27 cellular contexts compared by ENCODE assay signal in genomic region chr17:45011767-45012166, GRCh38. TPM values are rescaled to one million over a fixed set of nuclear protein-coding genes. Genes with fewer than 3 reads are reported as not detected.
"Had no signal": no experiment of that assay in that cellular context is flagged by ENCODE, and none has a peak within 500 bp of the region (broad histone marks: within the 10 kb centered on the region; RNA-seq: fewer than 3 reads in every experiment).

No MANE protein-coding gene starts in this region.

- H3K27me3 ChIP-seq: colonic mucosa, esophagus squamous epithelium, gastrocnemius medialis, heart right ventricle had no signal

- H3K4me3 ChIP-seq: colonic mucosa, esophagus squamous epithelium, gastrocnemius medialis, heart right ventricle, left lung, lower lobe of right lung, mucosa of descending colon had no signal

- H3K27ac ChIP-seq: colonic mucosa, epithelial cell of prostate, esophagus squamous epithelium, gastrocnemius medialis, heart right ventricle, left lung, lower lobe of right lung had no signal

- ATAC-seq: effector memory CD8-positive, alpha-beta T cell; esophagus mucosa; gastrocnemius medialis; heart right ventricle; left lung; left ventricle myocardium superior; lower lobe of right lung; mucosa of descending colon had no signal

- H3K4me1 ChIP-seq: colonic mucosa, left lung, lower lobe of right lung had no signal

- H3K36me3 ChIP-seq: colonic mucosa, esophagus squamous epithelium, gastrocnemius medialis, heart right ventricle, left lung, lower lobe of right lung had no signal

- FAIRE-seq: endometrium, islet of Langerhans, keratinocyte had no signal

- DNase-seq: colonic mucosa; cortex of kidney; effector CD8-positive, alpha-beta T cell; effector memory CD8-positive, alpha-beta T cell; endodermal cell; erythroblast; esophagus squamous epithelium; foreskin fibroblast; foreskin melanocyte; gastrocnemius medialis; glutamatergic neuron; head of caudate nucleus; heart right ventricle; hippocampal formation; left cardiac atrium; left lung; left ventricle myocardium superior; lower lobe of right lung; mesenchymal stem cell; mucosa of descending colon; naive B cell had no signal

- H3K9me3 ChIP-seq: colonic mucosa, esophagus squamous epithelium, gastrocnemius medialis, heart right ventricle, left lung, lower lobe of right lung, mucosa of descending colon had no signal

RNA-seq across cellular contexts. Expression of gene C1QL1, which starts 43.7 kb away (rescaled TPM):
- total RNA-seq: gastrocnemius medialis, lower lobe of right lung, mesenteric fat pad had no signal
